8 cellular contexts compared by ENCODE assay signal in genomic region chr16:31386157-31386984, GRCh38. TPM values are rescaled to one million over a fixed set of nuclear protein-coding genes. Genes with fewer than 3 reads are reported as not detected.
A peak's percentile ranks its signal among the peaks of the same experiment; 100 is the strongest.
DNase-seq lines count a peak whose midpoint lies in the region; ATAC-seq and TF ChIP-seq lines count a peak whose summit lies in the region.

No MANE protein-coding gene starts in this region.

- no peak for TF ChIP-seq CTCF in Peyer's patch (IDR thresholded peaks at IDR 0.05)

- H3K27ac ChIP-seq in Peyer's patch = no peak overlapping the region

- TF ChIP-seq POLR2A in Peyer's patch (IDR thresholded peaks at IDR 0.05) = no peak

- peaks cover 0 to 9% (median 0%) of the 10 kb centered on the region in 4 donors for H3K4me1 ChIP-seq in Peyer's patch

- no peak overlapping the region for H3K4me3 ChIP-seq in Peyer's patch

- DNase-seq in EH (ENCODE audit: low read depth) (peak; percentile 40), middle frontal gyrus (ENCODE audit: extremely low spot score, low spot score) (peak; percentile 18), Peyer's patch (no peak), UCSD-AML1 (lab: John Stamatoyannopoulos, UW; ENCODE audit: unreplicated experiment) (no peak), ecto neural progenitor cell (ENCODE audit: low spot score) (no peak)
- DNase-seq in activated T-cell treated with anti-CD3 and anti-CD28 coated beads, Interleukin-2, amount 50 U/mL, for 48 hours = peak; percentile 44 to 51

- no peaks in the 10 kb centered on the region for H3K27me3 ChIP-seq in Peyer's patch

- ATAC-seq in HG03175 (IDR thresholded peaks at IDR 0.05; ENCODE audit: unreplicated experiment) = peak; percentile 81
- ATAC-seq in HG02852 (IDR thresholded peaks at IDR 0.05; ENCODE audit: unreplicated experiment) = no peak

- H3K9me3 ChIP-seq in Peyer's patch = no peaks in the 10 kb centered on the region

- H3K36me3 ChIP-seq in Peyer's patch = no peaks in the 10 kb centered on the region

RNA-seq across cellular contexts. Expression of gene ITGAD, which starts 6.8 kb away (rescaled TPM):
- total RNA-seq in Peyer's patch = under 1 TPM in 1 of 4 donors, not detected in 3; 0.83 TPM

RNA-seq across cellular contexts. Expression of gene ITGAX, which starts 31.4 kb away (rescaled TPM):
- total RNA-seq in Peyer's patch = 10 to 100 TPM in 1 of 4 donors, 1 to 10 TPM in 1, under 1 TPM in 1, not detected in 1; 0.70 to 18.2 (median 2.5) TPM

RNA-seq across cellular contexts. Expression of gene COX6A2, which starts 41.8 kb away (rescaled TPM):
- total RNA-seq in Peyer's patch = not detected

RNA-seq across cellular contexts. Expression of gene ZNF843, which starts 56.2 kb away (rescaled TPM):
- 1 to 10 TPM in 1 of 4 donors, under 1 TPM in 1, not detected in 2; 0.47 to 1.3 TPM for total RNA-seq in Peyer's patch

Comparison
In these comparisons a context has a peak if more than half of its experiments do, and no peak if none do; other contexts are left out.
1. DNase-seq: peak in EH (single experiment), activated T-cell treated with anti-CD3 and anti-CD28 coated beads, Interleukin-2, amount 50 U/mL, for 48 hours (2 of 2) and middle frontal gyrus (single experiment); none in Peyer's patch (0 of 3), UCSD-AML1 (single experiment) and ecto neural progenitor cell (single experiment).